10 cellular contexts compared by ENCODE assay signal in genomic region chr2:118846667-118847446, GRCh38. TPM values are rescaled to one million over a fixed set of nuclear protein-coding genes. Genes with fewer than 3 reads are reported as not detected.
DNase-seq lines count a peak whose midpoint lies in the region; ATAC-seq and TF ChIP-seq lines count a peak whose summit lies in the region.
"Had no signal": no experiment of that assay in that cellular context is flagged by ENCODE, and none has a peak within 500 bp of the region (broad histone marks: within the 10 kb centered on the region; RNA-seq: fewer than 3 reads in every experiment).

No MANE protein-coding gene starts in this region.

- H3K27ac Mint-ChIP-seq in CD8-positive, alpha-beta T cell: no peak overlapping the region

- no peak overlapping the region for H3K4me2 ChIP-seq in neural cell (ENCODE audit: low read length)

- TF ChIP-seq CTCF in CD8-positive, alpha-beta T cell (IDR thresholded peaks at IDR 0.05): no peak
- TF ChIP-seq CTCF in colonic mucosa (IDR thresholded peaks at IDR 0.05) (no peak), neural cell (IDR thresholded peaks at IDR 0.05; ENCODE audit: poor library complexity, severe bottlenecking) (no peak)

- peaks cover 65% of the 10 kb centered on the region for H3K27me3 ChIP-seq in CD8-positive, alpha-beta T cell (ENCODE audit: insufficient read depth, low read length)
- H3K27me3 ChIP-seq in HUES48 (ENCODE audit: control insufficient read depth, insufficient read depth, low read length): peaks cover 100% of the 10 kb centered on the region
- H3K27me3 ChIP-seq in colonic mucosa: peaks cover 94% of the 10 kb centered on the region
- peaks cover 97% of the 10 kb centered on the region for H3K27me3 ChIP-seq in neural cell (ENCODE audit: insufficient read depth, low read depth, low read length)

- peak overlapping the region; percentile 69 for H3K4me3 Mint-ChIP-seq in CD8-positive, alpha-beta T cell

- POLR2A ChIA-PET in CD8-positive, alpha-beta T cell (lab: Charles Lee): no interaction called here

- H4K20me1 ChIP-seq in neural cell (ENCODE audit: insufficient read depth): no peaks in the 10 kb centered on the region

- no peak overlapping the region for H2AFZ ChIP-seq in neural cell (ENCODE audit: low read depth, low read length)

- peaks cover 26% of the 10 kb centered on the region for H3K4me1 Mint-ChIP-seq in CD8-positive, alpha-beta T cell (ENCODE audit: low read depth)

- no peaks in the 10 kb centered on the region for H3F3A ChIP-seq in neural cell (ENCODE audit: insufficient read depth, low read length, poor library complexity, severe bottlenecking)

- no peaks in the 10 kb centered on the region for H3K9me3 ChIP-seq in CD8-positive, alpha-beta T cell (ENCODE audit: low read length)
- H3K9me3 ChIP-seq in HUES48 (ENCODE audit: control insufficient read depth, insufficient read depth, low read length): no peaks in the 10 kb centered on the region
- no peaks in the 10 kb centered on the region for H3K9me3 ChIP-seq in colonic mucosa
- no peaks in the 10 kb centered on the region for H3K9me3 ChIP-seq in neural cell (ENCODE audit: low read length)

- no peak overlapping the region for H3K4me3 ChIP-seq in CD8-positive, alpha-beta T cell (ENCODE audit: low read depth, low read length)
- H3K4me3 ChIP-seq in HUES48 (ENCODE audit: low read depth, low read length) (0 out of 2 replicates have a peak overlapping the region, but pooled peaks have one; percentile 39), colonic mucosa (peak overlapping the region; percentile 13), neural cell (ENCODE audit: low read length) (no peak overlapping the region)

- H3K4me1 ChIP-seq in CD8-positive, alpha-beta T cell (ENCODE audit: insufficient read depth, low read length): peaks cover 31% of the 10 kb centered on the region
- H3K4me1 ChIP-seq in HUES48 (ENCODE audit: control insufficient read depth, insufficient read depth, low read length): peaks cover 48% of the 10 kb centered on the region
- H3K4me1 ChIP-seq in colonic mucosa: peaks cover 9% of the 10 kb centered on the region

- CTCF ChIA-PET in CD8-positive, alpha-beta T cell (lab: Charles Lee): interaction anchor here (0.6 kb wide), 2 partner anchors 9 to 626 kb away, joined by 3 read pairs; no protein-coding TSS in a partner anchor

- no peak overlapping the region for H3K9ac ChIP-seq in HUES48 (ENCODE audit: low read depth, low read length)
- no peak overlapping the region for H3K9ac ChIP-seq in colonic mucosa (ENCODE audit: low read depth in 2 of 2, low read length in 2 of 2)
- no peak overlapping the region for H3K9ac ChIP-seq in neural cell (ENCODE audit: low read length)

- no peak for TF ChIP-seq EP300 in neural cell (conservative IDR thresholded peaks at IDR 0.05; ENCODE audit: poor library complexity, severe bottlenecking)

- TF ChIP-seq RAD21 in neural cell (conservative IDR thresholded peaks at IDR 0.05): no peak

- H3K9me2 ChIP-seq in neural cell (ENCODE audit: insufficient read depth, low read length): no peaks in the 10 kb centered on the region

- no peak for ATAC-seq in CD8-positive, alpha-beta T cell
- no peak for ATAC-seq in HG03025 (IDR thresholded peaks at IDR 0.05; ENCODE audit: low FRiP score, unreplicated experiment)
- ATAC-seq in GM18498 (IDR thresholded peaks at IDR 0.05; ENCODE audit: unreplicated experiment): no peak
- ATAC-seq in GM18873 (IDR thresholded peaks at IDR 0.05; ENCODE audit: low FRiP score, unreplicated experiment): no peak

- no peaks in the 10 kb centered on the region for H3K36me3 ChIP-seq in CD8-positive, alpha-beta T cell (ENCODE audit: insufficient read depth, low read length)
- H3K36me3 ChIP-seq in HUES48 (ENCODE audit: control insufficient read depth, insufficient read depth, low read length) (no peaks in the 10 kb centered on the region), colonic mucosa (no peaks in the 10 kb centered on the region), neural cell (ENCODE audit: insufficient read depth, low read length) (no peaks in the 10 kb centered on the region)

- H3K27me3 Mint-ChIP-seq in CD8-positive, alpha-beta T cell (ENCODE audit: low read depth): peaks cover 73% of the 10 kb centered on the region

- no peaks in the 10 kb centered on the region for H3K36me3 Mint-ChIP-seq in CD8-positive, alpha-beta T cell

- no peaks in the 10 kb centered on the region for H3K79me2 ChIP-seq in neural cell (replicated peaks; ENCODE audit: insufficient read depth, low read length)

- no peak overlapping the region for H3K27ac ChIP-seq in CD8-positive, alpha-beta T cell (ENCODE audit: low read depth, low read length)
- H3K27ac ChIP-seq in HUES48 (ENCODE audit: low read depth, low read length) (no peak overlapping the region), colonic mucosa (no peak overlapping the region), neural cell (ENCODE audit: low read length) (no peak overlapping the region)

- no peak for DNase-seq in CD8-positive, alpha-beta T cell
- no peak for DNase-seq in colonic mucosa
- DNase-seq in activated CD4-positive, CD25-positive, alpha-beta regulatory T cell (lab: John Stamatoyannopoulos, UW): no peak
- DNase-seq: stimulated activated CD4-positive, alpha-beta T cell treated with anti-CD3 and anti-CD28 coated beads, Interleukin-4, amount 100 ng/mL, for 24 hours had no signal

- H3K9me3 Mint-ChIP-seq in CD8-positive, alpha-beta T cell: no peaks in the 10 kb centered on the region

- intact Hi-C loops in CD8-positive, alpha-beta T cell (cut with DNase I, micrococcal nuclease): no loop called here
- intact Hi-C loops in colonic mucosa (cut with DNase I): no loop called here

TF ChIP-seq in neural cell, 6 proteins besides CTCF, POLR2A, EP300 and RAD21:
- no peak for TF ChIP-seq TAF1 (IDR thresholded peaks at IDR 0.05; ENCODE audit: low read depth)
- peak; percentile 98 for TF ChIP-seq EZH2 (IDR thresholded peaks at IDR 0.05; ENCODE audit: borderline replicate concordance, insufficient read depth, low read length, poor library complexity, severe bottlenecking)

RNA-seq across cellular contexts. Expression of gene EN1, which starts 0.6 kb away (rescaled TPM):
- total RNA-seq in CD8-positive, alpha-beta T cell: not detected
- not detected for total RNA-seq in colonic mucosa
- polyA plus RNA-seq in neural cell: not detected in 2 replicates
- not detected in 2 replicates for polyA minus RNA-seq in neural cell
- total RNA-seq: frontal cortex had no signal

Comparison
In these comparisons a context has a peak if more than half of its experiments do, and no peak if none do; other contexts are left out.
1. H3K4me3 ChIP-seq: peak in HUES48 (single experiment) and colonic mucosa (single experiment); none in CD8-positive, alpha-beta T cell (single experiment) and neural cell (single experiment).